ENCODE assay signal across 8 cellular contexts in the genomic region with DNA sequence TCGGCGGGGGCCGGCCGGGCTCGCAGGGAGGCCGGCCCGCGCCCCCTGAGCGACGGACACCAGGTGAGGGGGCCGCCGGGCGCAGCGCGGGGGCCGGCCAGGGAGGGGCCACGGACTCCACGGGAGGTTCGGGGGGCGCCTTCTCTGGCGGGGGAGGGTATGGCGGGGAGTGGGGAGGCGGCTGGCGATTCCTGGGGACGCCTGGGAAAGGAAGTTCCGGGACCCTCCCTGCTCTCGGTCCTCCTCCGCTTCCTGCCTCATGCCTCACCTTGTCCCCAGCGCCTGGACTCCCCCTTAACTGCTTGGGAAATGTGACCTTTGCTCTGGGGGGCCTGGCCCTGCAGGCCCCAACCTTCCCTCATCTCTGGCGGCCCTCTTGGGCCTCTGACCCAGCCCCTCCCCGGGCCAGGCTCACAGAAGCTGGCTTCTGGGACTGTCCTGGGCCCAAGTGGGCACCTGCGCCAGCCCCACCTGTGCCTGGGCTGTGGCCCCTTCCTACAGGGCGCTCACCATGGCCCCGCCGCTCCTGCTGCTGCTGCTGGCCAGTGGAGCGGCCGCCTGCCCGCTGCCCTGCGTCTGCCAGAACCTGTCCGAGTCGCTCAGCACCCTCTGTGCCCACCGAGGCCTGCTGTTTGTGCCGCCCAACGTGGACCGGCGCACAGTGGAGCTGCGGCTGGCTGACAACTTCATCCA. TPM values are rescaled to one million over a fixed set of nuclear protein-coding genes. Genes with fewer than 3 reads are reported as not detected.
DNase-seq lines count a peak whose midpoint lies in the region; ATAC-seq and TF ChIP-seq lines count a peak whose summit lies in the region.

No MANE protein-coding gene starts in this region.

- peak overlapping the region; percentile 82 for H3K27ac ChIP-seq in Panc1 (ENCODE audit: low read length)
- H3K27ac ChIP-seq in esophagus squamous epithelium: peak overlapping the region; percentile 48 to 94 (median 88)

- H3K27me3 Mint-ChIP-seq in activated CD4-positive, alpha-beta T cell treated with anti-CD3 and anti-CD28 coated beads, Interleukin-2, amount 10 ng/mL, durations not matched to agents 24 days and 14 days: no peaks in the 10 kb centered on the region

- 7 to 85% methylated on average over 3 to 15 of the region's 47 CpGs for WGBS in esophagus squamous epithelium, 2 donors

- POLR2A ChIA-PET in Panc1 (lab: Charles Lee): no interaction called here

- intact Hi-C loops in activated CD4-positive, alpha-beta T cell treated with anti-CD3 and anti-CD28 coated beads, Interleukin-2, amount 10 ng/mL, durations not matched to agents 24 days and 14 days (cut with micrococcal nuclease): no loop called here
- intact Hi-C loops in Panc1 (cut with micrococcal nuclease; ENCODE audit: unreplicated experiment) (no loop called here), esophagus squamous epithelium (cut with DNase I) (no loop called here)

- no peaks in the 10 kb centered on the region for H3K27me3 ChIP-seq in Panc1 (ENCODE audit: control insufficient read depth, insufficient read depth, low read length)
- no peaks in the 10 kb centered on the region for H3K27me3 ChIP-seq in esophagus squamous epithelium

- H3K4me1 ChIP-seq in Panc1 (ENCODE audit: control insufficient read depth, insufficient read depth, low read length): peaks cover 22% of the 10 kb centered on the region
- peaks cover 9 to 45% (median 20%) of the 10 kb centered on the region in 3 donors for H3K4me1 ChIP-seq in esophagus squamous epithelium

- peaks cover 8% of the 10 kb centered on the region for H3K4me1 Mint-ChIP-seq in activated CD4-positive, alpha-beta T cell treated with anti-CD3 and anti-CD28 coated beads, Interleukin-2, amount 10 ng/mL, durations not matched to agents 24 days and 14 days

- no peak for TF ChIP-seq CTCF in Panc1 (IDR thresholded peaks at IDR 0.05)
- no peak for TF ChIP-seq CTCF in esophagus squamous epithelium (IDR thresholded peaks at IDR 0.05)

- peak; percentile 8 for ATAC-seq in Panc1

- H3K4me3 ChIP-seq in Panc1 (ENCODE audit: low read depth in 2 of 2, low read length in 2 of 2) (peak overlapping the region; percentile 77 to 79), esophagus squamous epithelium (peak overlapping the region; percentile 54 to 86 (median 60)), skeletal muscle cell (ENCODE audit: low read depth, low read length) (peak overlapping the region; percentile 71)

- H3K27ac Mint-ChIP-seq in activated CD4-positive, alpha-beta T cell treated with anti-CD3 and anti-CD28 coated beads, Interleukin-2, amount 10 ng/mL, durations not matched to agents 24 days and 14 days: peak overlapping the region; percentile 77

- peak overlapping the region; percentile 86 for H3K4me3 Mint-ChIP-seq in activated CD4-positive, alpha-beta T cell treated with anti-CD3 and anti-CD28 coated beads, Interleukin-2, amount 10 ng/mL, durations not matched to agents 24 days and 14 days

- H3K36me3 ChIP-seq in Panc1 (ENCODE audit: control insufficient read depth, insufficient read depth, low read length): no peaks in the 10 kb centered on the region
- peaks cover 0 to 42% (median 0%) of the 10 kb centered on the region in 3 donors for H3K36me3 ChIP-seq in esophagus squamous epithelium

- H3K9me3 ChIP-seq in Panc1 (ENCODE audit: control insufficient read depth, insufficient read depth, low read depth, low read length) (no peaks in the 10 kb centered on the region), esophagus squamous epithelium (no peaks in the 10 kb centered on the region)

- DNase-seq in activated CD4-positive, alpha-beta T cell treated with anti-CD3 and anti-CD28 coated beads, Interleukin-2, amount 10 ng/mL, durations not matched to agents 24 days and 14 days: peak; percentile 63
- DNase-seq in activated CD4-positive, alpha-beta T cell treated with anti-CD3 and anti-CD28 coated beads for 48 hours: no peak
- no peak for DNase-seq in Panc1 (ENCODE audit: low read depth, low spot score)
- DNase-seq in esophagus squamous epithelium (lab: John Stamatoyannopoulos, UW): no peak
- no peak for DNase-seq in skeletal muscle cell (ENCODE audit: low read depth)
- DNase-seq in Ammon's horn (ENCODE audit: low spot score): no peak
- no peak for DNase-seq in DMS153 (lab: John Stamatoyannopoulos, UW)
- DNase-seq in GM19240 (ENCODE audit: insufficient read length, low spot score): no peak

- H3K9me3 Mint-ChIP-seq in activated CD4-positive, alpha-beta T cell treated with anti-CD3 and anti-CD28 coated beads, Interleukin-2, amount 10 ng/mL, durations not matched to agents 24 days and 14 days: no peaks in the 10 kb centered on the region

- H3K36me3 Mint-ChIP-seq in activated CD4-positive, alpha-beta T cell treated with anti-CD3 and anti-CD28 coated beads, Interleukin-2, amount 10 ng/mL, durations not matched to agents 24 days and 14 days (ENCODE audit: low read depth): peaks cover 4% of the 10 kb centered on the region

- TSS peak; percentile 77 for BruUV-seq in Panc1 (replicated peaks; lab: Mats Ljungman, UMichigan)

- no peak for TF ChIP-seq POLR2A in esophagus squamous epithelium (IDR thresholded peaks at IDR 0.05)

- in situ Hi-C loops in Panc1 (cut with HindIII; ENCODE audit: low pct_unique_long_range_greater_than_20kb, low sequenced_read_pairs): no loop called here

- CTCF ChIA-PET in Panc1 (lab: Charles Lee): no interaction called here

RNA-seq across cellular contexts. Expression of a gene that starts 0.5 kb away (rescaled TPM):
- total RNA-seq in activated CD4-positive, alpha-beta T cell treated with anti-CD3 and anti-CD28 coated beads, Interleukin-2, amount 10 ng/mL, durations not matched to agents 24 days and 14 days: 51.9 and 55.6 TPM in 2 replicates
- 56.7 TPM for total RNA-seq in Panc1 (2021; ENCODE audit: unreplicated experiment)
- polyA plus RNA-seq in Panc1 (2012; ENCODE audit: insufficient read length): 63.5 TPM
- total RNA-seq in esophagus squamous epithelium: 10 to 100 TPM in 1 of 4 donors, 1 to 10 TPM in 3; 6.7 to 13.5 (median 7.2) TPM

RNA-seq across cellular contexts. Expression of a gene that starts 14.1 kb away (rescaled TPM):
- total RNA-seq in activated CD4-positive, alpha-beta T cell treated with anti-CD3 and anti-CD28 coated beads, Interleukin-2, amount 10 ng/mL, durations not matched to agents 24 days and 14 days: 28.5 and 32.9 TPM in 2 replicates
- total RNA-seq in Panc1 (2021; ENCODE audit: unreplicated experiment): 43.7 TPM
- 43.4 TPM for polyA plus RNA-seq in Panc1 (2012; ENCODE audit: insufficient read length)
- 10 to 100 TPM in 3 of 4 donors, 1 to 10 TPM in 1; 8.9 to 29.7 (median 21.8) TPM for total RNA-seq in esophagus squamous epithelium
